18 cellular contexts compared by ENCODE assay signal in the genomic region with DNA sequence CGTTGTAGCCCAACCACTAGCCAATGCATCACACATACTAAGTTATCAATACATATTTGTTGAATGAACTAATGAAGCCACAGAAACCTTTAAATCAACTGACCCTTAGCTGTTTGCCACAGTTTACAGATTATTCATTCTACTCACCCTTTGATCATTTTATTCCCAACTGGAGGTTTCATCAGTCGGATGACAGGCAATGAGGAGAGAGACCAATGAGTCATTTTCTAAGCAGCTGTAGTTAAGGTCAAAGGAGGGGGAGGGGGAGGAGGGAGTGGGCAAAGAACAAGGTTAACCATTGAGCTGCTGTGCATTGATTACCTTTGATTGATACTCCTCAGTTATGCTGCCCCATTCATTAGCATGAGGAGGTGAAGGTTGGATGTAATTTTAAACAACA.
DNase-seq lines count a peak whose midpoint lies in the region; ATAC-seq, FAIRE-seq and TF ChIP-seq lines count a peak whose summit lies in the region.
"Had no signal": no experiment of that assay in that cellular context is flagged by ENCODE, and none has a peak within 500 bp of the region (broad histone marks: within the 10 kb centered on the region; RNA-seq: fewer than 3 reads in every experiment).

No MANE protein-coding gene starts in this region.

- BruUV-seq in HepG2 (replicated peaks; lab: Mats Ljungman, UMichigan): no TSS peak

- no peak overlapping the region for H3K4me2 ChIP-seq in HepG2 (ENCODE audit: low read depth, low read length)

- TF ChIP-seq POLR2A in HepG2 (IDR thresholded peaks at IDR 0.05; ENCODE audit: insufficient read depth in 1 of 2, low read depth in 2 of 2, low read length in 2 of 2): no peak

- no peak for ATAC-seq in HepG2
- ATAC-seq: gastroesophageal sphincter, K562, left cardiac atrium, Right ventricle myocardium inferior had no signal

- in situ Hi-C loops in HepG2 (cut with HindIII; ENCODE audit: extremely low pct_ligation_motif_present, low pct_unique_long_range_greater_than_20kb): no loop called here

- TF ChIP-seq RAD21 in HepG2 (CRISPR knock-in tag; IDR thresholded peaks at IDR 0.05): no peak

- H3K4me1 ChIP-seq in NT2/D1 (ENCODE audit: insufficient read depth, insufficient read length) (no peaks in the 10 kb centered on the region), HepG2 (ENCODE audit: insufficient read depth, low read length) (no peaks in the 10 kb centered on the region)
- H3K4me1 ChIP-seq: gastroesophageal sphincter, prostate gland had no signal

- POLR2A ChIA-PET in HepG2 (lab: Yijun Ruan, JAX): no interaction called here

- no peak overlapping the region for H3K27ac ChIP-seq in HepG2 (ENCODE audit: extremely low read length, insufficient read depth, low read length)
- H3K27ac ChIP-seq: gastroesophageal sphincter, prostate gland had no signal

- no peaks in the 10 kb centered on the region for H3K79me2 ChIP-seq in HepG2 (ENCODE audit: insufficient read depth, low read length)

- TF ChIP-seq EP300 in HepG2 (IDR thresholded peaks at IDR 0.05; ENCODE audit: low read depth in 2 of 2, low read length in 2 of 2): no peak
- TF ChIP-seq EP300 in HepG2 (CRISPR knock-in tag; IDR thresholded peaks at IDR 0.05; ENCODE audit: borderline replicate concordance): no peak

- DNase-seq in COLO829 (ENCODE audit: low spot score) (peak; percentile 59), NT2/D1 (ENCODE audit: low read depth, low spot score) (peak; percentile 46), choroid plexus epithelial cell (ENCODE audit: low read depth) (peak; percentile 1), HepG2 (ENCODE audit: low spot score) (peak; percentile 10), NCI-H1694 (lab: John Stamatoyannopoulos, UW) (no peak), HTR-8/SVneo (ENCODE audit: insufficient read length, low spot score) (no peak)
- no peak for DNase-seq in stimulated activated CD8-positive, alpha-beta memory T cell treated with anti-CD3 and anti-CD28 coated beads, Interleukin-4, amount 100 ng/mL, for 48 hours
- DNase-seq in activated naive CD4-positive, alpha-beta T cell treated with Interleukin-2 at 50 U/mL for 16 hours: no peak
- DNase-seq: AML-193, amniotic stem cell, DMS153, left cardiac atrium, NCI-H1436, T-helper 9 cell had no signal

- H3K9me3 ChIP-seq in NT2/D1 (ENCODE audit: insufficient read depth, low read length) (peaks cover 8% of the 10 kb centered on the region), HepG2 (ENCODE audit: low read length) (no peaks in the 10 kb centered on the region)
- H3K9me3 ChIP-seq: gastroesophageal sphincter, prostate gland had no signal

- WGBS in HepG2 (ENCODE audit: low lambda C conversion rate): 5% methylated on average over 2 of the region's 2 CpGs

- H3K27me3 ChIP-seq in NT2/D1 (ENCODE audit: insufficient read depth, insufficient read length) (no peaks in the 10 kb centered on the region), HepG2 (ENCODE audit: control insufficient read depth in 1 of 2, insufficient read depth in 2 of 2, low read length in 2 of 2) (no peaks in the 10 kb centered on the region)

- TF ChIP-seq CTCF in choroid plexus epithelial cell (conservative IDR thresholded peaks at IDR 0.05; ENCODE audit: low read depth, low read length) (no peak), HepG2 (CRISPR knock-in tag; IDR thresholded peaks at IDR 0.05) (no peak)

- H3K36me3 ChIP-seq in NT2/D1 (ENCODE audit: insufficient read depth, insufficient read length, low read length) (no peaks in the 10 kb centered on the region), HepG2 (replicated peaks in 1 of 2; ENCODE audit: control insufficient read depth in 1 of 2, insufficient read depth in 2 of 2, low read length in 2 of 2) (no peaks in the 10 kb centered on the region)
- H3K36me3 ChIP-seq: gastroesophageal sphincter, prostate gland had no signal

- CTCF ChIA-PET in HepG2 (lab: Yijun Ruan, JAX; ENCODE audit: low intra/inter-chr PET ratio, low total read pairs): no interaction called here

- H3K4me3 ChIP-seq in NT2/D1 (ENCODE audit: insufficient read length, low read depth) (no peak overlapping the region), choroid plexus epithelial cell (ENCODE audit: low read depth, low read length) (no peak overlapping the region), HepG2 (replicated peaks in 1 of 3; ENCODE audit: insufficient read depth in 1 of 3, low read depth in 2 of 3, low read length in 3 of 3) (no peak overlapping the region)
- H3K4me3 ChIP-seq: gastroesophageal sphincter, K562, prostate gland had no signal

- intact Hi-C loops in HepG2 (cut with micrococcal nuclease; ENCODE audit: unreplicated experiment): no loop called here

- FAIRE-seq in HepG2 (lab: Jason Lieb, UNC): no peak
- no peak for FAIRE-seq in HTR-8/SVneo (lab: Jason Lieb, UNC)
- FAIRE-seq: K562 had no signal

- no peak overlapping the region for H2AFZ ChIP-seq in HepG2 (ENCODE audit: low read length)

- H3K9ac ChIP-seq in NT2/D1 (ENCODE audit: insufficient read length, low read depth) (no peak overlapping the region), HepG2 (ENCODE audit: insufficient read depth, low read depth, low read length) (no peak overlapping the region)

- no peaks in the 10 kb centered on the region for H4K20me1 ChIP-seq in HepG2 (ENCODE audit: insufficient read depth, low read length)

TF ChIP-seq in HepG2, 621 proteins besides CTCF, POLR2A, EP300 and RAD21:
- TF ChIP-seq ZNF652 (CRISPR knock-in tag; IDR thresholded peaks at IDR 0.05; ENCODE audit: borderline replicate concordance, low read depth) (peak; percentile 80; the same call in 1 of the 2 replicates), ARID3A (IDR thresholded peaks at IDR 0.05; ENCODE audit: low read depth, low read length) (0 out of 2 replicates have a peak, but pooled peaks have one; percentile 9), SAFB2 (CRISPR knock-in tag; IDR thresholded peaks at IDR 0.05; ENCODE audit: borderline replicate concordance, low read depth) (no peak), FOSL2 (CRISPR knock-in tag; IDR thresholded peaks at IDR 0.05) (peak; percentile 77)

Comparison
In these comparisons a context has a peak if more than half of its experiments do, and no peak if none do; other contexts are left out.
1. DNase-seq: peak in COLO829 (single experiment), NT2/D1 (single experiment), choroid plexus epithelial cell (single experiment) and HepG2 (single experiment); none in stimulated activated CD8-positive, alpha-beta memory T cell treated with anti-CD3 and anti-CD28 coated beads, Interleukin-4, amount 100 ng/mL, for 48 hours (single experiment), activated naive CD4-positive, alpha-beta T cell treated with Interleukin-2 at 50 U/mL for 16 hours (single experiment), NCI-H1694 (single experiment) and HTR-8/SVneo (single experiment).